16 cellular contexts compared by ENCODE assay signal in genomic region chr11:119706887-119707286, GRCh38. TPM values are rescaled to one million over a fixed set of nuclear protein-coding genes. Genes with fewer than 3 reads are reported as not detected.
DNase-seq lines count a peak whose midpoint lies in the region; TF ChIP-seq lines count a peak whose summit lies in the region.
"Had no signal": no experiment of that assay in that cellular context is flagged by ENCODE, and none has a peak within 500 bp of the region (broad histone marks: within the 10 kb centered on the region; RNA-seq: fewer than 3 reads in every experiment).

No MANE protein-coding gene starts in this region.

- CTCF ChIA-PET in HEK293T (lab: Yijun Ruan, JAX): interaction anchor here (0.8 to 1.0 kb wide), 4 partner anchors 11 to 68 kb away, joined by 3 read pairs; no protein-coding TSS in a partner anchor

- H3K4me3 ChIP-seq in OCI-LY3 (ENCODE audit: low read length): no peak overlapping the region
- H3K4me3 ChIP-seq in epithelial cell of proximal tubule (ENCODE audit: low read depth, low read length): no peak overlapping the region
- no peak overlapping the region for H3K4me3 ChIP-seq in parathyroid adenoma (ENCODE audit: low read depth, low read length)
- no peak overlapping the region for H3K4me3 ChIP-seq in ascending aorta
- H3K4me3 ChIP-seq: esophagus squamous epithelium had no signal

- H3K4me2 ChIP-seq in OCI-LY3 (ENCODE audit: low read length): no peak overlapping the region
- no peak overlapping the region for H3K4me2 ChIP-seq in parathyroid adenoma (ENCODE audit: low read length)

- H3K9ac ChIP-seq in OCI-LY3 (ENCODE audit: low read length) (no peak overlapping the region), parathyroid adenoma (no peak overlapping the region)

- no peak overlapping the region for H3K27ac ChIP-seq in OCI-LY3 (ENCODE audit: low read length)
- no peak overlapping the region for H3K27ac ChIP-seq in parathyroid adenoma
- H3K27ac ChIP-seq in ascending aorta: no peak overlapping the region

- no peaks in the 10 kb centered on the region for H3K9me3 ChIP-seq in OCI-LY3 (ENCODE audit: insufficient read depth, low read length)
- H3K9me3 ChIP-seq in parathyroid adenoma (ENCODE audit: control insufficient read depth, low read length): no peaks in the 10 kb centered on the region
- no peaks in the 10 kb centered on the region for H3K9me3 ChIP-seq in ascending aorta
- H3K9me3 ChIP-seq: esophagus squamous epithelium had no signal

- POLR2A ChIA-PET in HEK293T (lab: Yijun Ruan, JAX): no interaction called here

- H3K4me1 ChIP-seq in OCI-LY3 (ENCODE audit: low read length) (no peaks in the 10 kb centered on the region; the same call in 1 of the 2 replicates), parathyroid adenoma (no peaks in the 10 kb centered on the region), ascending aorta (no peaks in the 10 kb centered on the region)

- peaks cover 98% of the 10 kb centered on the region for H3K79me2 ChIP-seq in OCI-LY3 (ENCODE audit: low read length)
- no peaks in the 10 kb centered on the region for H3K79me2 ChIP-seq in parathyroid adenoma

- intact Hi-C loops in ascending aorta (cut with DNase I): no loop called here

- peak; percentile 22 for DNase-seq in NCI-H82 (lab: John Stamatoyannopoulos, UW)
- no peak for DNase-seq in NCI-H82 treated with DMSO at 0.1 percent for 48 hours (lab: John Stamatoyannopoulos, UW; ENCODE audit: unreplicated experiment)
- no peak for DNase-seq in epithelial cell of proximal tubule (ENCODE audit: low read depth)
- DNase-seq in ascending aorta (ENCODE audit: low spot score in 2 of 2): no peak
- no peak for DNase-seq in activated CD4-positive, alpha-beta T cell treated with anti-CD3 and anti-CD28 coated beads for 1 hour
- no peak for DNase-seq in HEK293T (ENCODE audit: extremely low spot score)
- DNase-seq: ACHN; activated CD4-positive, alpha-beta T cell treated with anti-CD3 and anti-CD28 coated beads for 36 hours; activated naive CD8-positive, alpha-beta T cell treated with anti-CD3 and anti-CD28 coated beads for 36 hours; esophagus squamous epithelium; NCI-H2171 treated with DMSO at 0.1 percent for 48 hours; nucleus accumbens; stimulated activated CD4-positive, alpha-beta T cell treated with anti-CD3 and anti-CD28 coated beads, Interleukin-12 subunit alpha, Interleukin-12 subunit beta, amount 100 ng/mL, for 4 hours; T-cell had no signal

- peaks cover 27% of the 10 kb centered on the region for H3K36me3 ChIP-seq in OCI-LY3 (replicated peaks; ENCODE audit: low read depth, low read length)
- H3K36me3 ChIP-seq in parathyroid adenoma (ENCODE audit: control insufficient read depth, insufficient read depth, low read length): no peaks in the 10 kb centered on the region
- H3K36me3 ChIP-seq in ascending aorta: no peaks in the 10 kb centered on the region

- no peak overlapping the region for H2AFZ ChIP-seq in OCI-LY3 (ENCODE audit: low read depth, low read length)
- H2AFZ ChIP-seq in parathyroid adenoma: no peak overlapping the region

- H3K27me3 ChIP-seq in OCI-LY3 (ENCODE audit: low read depth, low read length) (no peaks in the 10 kb centered on the region), parathyroid adenoma (ENCODE audit: control insufficient read depth, insufficient read depth, low read length) (no peaks in the 10 kb centered on the region), ascending aorta (no peaks in the 10 kb centered on the region)
- H3K27me3 ChIP-seq: esophagus squamous epithelium had no signal

- TF ChIP-seq CTCF in OCI-LY3 (IDR thresholded peaks at IDR 0.05; ENCODE audit: low read depth, low read length): peak; percentile 13; the same call in 1 of the 2 replicates
- peak; percentile 30 for TF ChIP-seq CTCF in epithelial cell of proximal tubule (conservative IDR thresholded peaks at IDR 0.05; ENCODE audit: low read depth, low read length)
- peak; percentile 6 for TF ChIP-seq CTCF in parathyroid adenoma (IDR thresholded peaks at IDR 0.05)
- TF ChIP-seq CTCF in ascending aorta (IDR thresholded peaks at IDR 0.05): no peak

- peaks cover 94% of the 10 kb centered on the region for H4K20me1 ChIP-seq in OCI-LY3 (ENCODE audit: insufficient read depth, low read length)

TF ChIP-seq in HEK293T, 16 proteins besides CTCF, POLR2A, EP300 and RAD21:
- TF ChIP-seq NFRKB (IDR thresholded peaks at IDR 0.05): no peak
- TF ChIP-seq FOXM1 (IDR thresholded peaks at IDR 0.05; ENCODE audit: borderline replicate concordance): no peak

RNA-seq across cellular contexts. Expression of gene NECTIN1, which starts 22.1 kb away (rescaled TPM):
- total RNA-seq in epithelial cell of proximal tubule: 4.7 and 6.6 TPM in 2 replicates
- total RNA-seq in ascending aorta: 1.6 TPM

Comparison
In these comparisons a context has a peak if more than half of its experiments do, and no peak if none do; other contexts are left out.
1. CTCF ChIP-seq: peak in OCI-LY3 (single experiment), epithelial cell of proximal tubule (single experiment) and parathyroid adenoma (single experiment); none in ascending aorta (0 of 3).